Comparison of ENCODE assay signal across 11 cellular contexts in genomic region chr3:58355174-58355573, GRCh38. TPM values are rescaled to one million over a fixed set of nuclear protein-coding genes. Genes with fewer than 3 reads are reported as not detected.
DNase-seq lines count a peak whose midpoint lies in the region; ATAC-seq, FAIRE-seq and TF ChIP-seq lines count a peak whose summit lies in the region.
"Had no signal": no experiment of that assay in that cellular context is flagged by ENCODE, and none has a peak within 500 bp of the region (broad histone marks: within the 10 kb centered on the region; RNA-seq: fewer than 3 reads in every experiment).

No MANE protein-coding gene starts in this region.

- H3K36me3 Mint-ChIP-seq in activated T-helper 1 cell treated with anti-CD3 and anti-CD28 coated beads, Interleukin-12 subunit alpha, Interleukin-12 subunit beta, Interleukin-2, Interleukin-4 antibody, amounts not matched to agents 30 ng/mL and 10 ng/mL and 1 ng/mL, durations not matched to agents 14 hours and 24 hours and 36 hours (ENCODE audit: low read depth), result peaks cover 11% of the 10 kb centered on the region

- TF ChIP-seq POLR2A in GM12891 (IDR thresholded peaks at IDR 0.05; ENCODE audit: low read depth, low read length) (no peak), heart left ventricle (IDR thresholded peaks at IDR 0.05) (no peak)

- no peak overlapping the region for H3K4me3 Mint-ChIP-seq in activated T-helper 1 cell treated with anti-CD3 and anti-CD28 coated beads, Interleukin-12 subunit alpha, Interleukin-12 subunit beta, Interleukin-2, Interleukin-4 antibody, amounts not matched to agents 30 ng/mL and 10 ng/mL and 1 ng/mL, durations not matched to agents 14 hours and 24 hours and 36 hours

- no peak overlapping the region for H3K4me3 ChIP-seq in heart left ventricle
- H3K4me3 ChIP-seq in aorta (ENCODE audit: low read length in 2 of 2), result no peak overlapping the region
- H3K4me3 ChIP-seq: adrenal gland, skin epidermis had no signal

- no peak for TF ChIP-seq CTCF in heart left ventricle (IDR thresholded peaks at IDR 0.05)

- H3K27me3 Mint-ChIP-seq in activated T-helper 1 cell treated with anti-CD3 and anti-CD28 coated beads, Interleukin-12 subunit alpha, Interleukin-12 subunit beta, Interleukin-2, Interleukin-4 antibody, amounts not matched to agents 30 ng/mL and 10 ng/mL and 1 ng/mL, durations not matched to agents 14 hours and 24 hours and 36 hours (ENCODE audit: insufficient read depth), result no peaks in the 10 kb centered on the region

- no peaks in the 10 kb centered on the region for H3K9me3 Mint-ChIP-seq in activated T-helper 1 cell treated with anti-CD3 and anti-CD28 coated beads, Interleukin-12 subunit alpha, Interleukin-12 subunit beta, Interleukin-2, Interleukin-4 antibody, amounts not matched to agents 30 ng/mL and 10 ng/mL and 1 ng/mL, durations not matched to agents 14 hours and 24 hours and 36 hours

- ATAC-seq in GM19468 (IDR thresholded peaks at IDR 0.05; ENCODE audit: extremely low read depth, unreplicated experiment) (peak; percentile 73), HG03354 (IDR thresholded peaks at IDR 0.05; ENCODE audit: poor library complexity, severe bottlenecking, unreplicated experiment) (peak; percentile 54), heart left ventricle (no peak), aorta (ENCODE audit: low FRiP score) (no peak)

- H3K4me1 ChIP-seq in heart left ventricle, result peaks cover 0 to 51% (median 5%) of the 10 kb centered on the region in 12 donors
- no peaks in the 10 kb centered on the region for H3K4me1 ChIP-seq in aorta (ENCODE audit: control insufficient read depth in 1 of 2, insufficient read depth in 2 of 2, low read length in 2 of 2)

- H3K9me3 ChIP-seq in heart left ventricle (no peaks in the 10 kb centered on the region), aorta (ENCODE audit: control insufficient read depth, low read length) (no peaks in the 10 kb centered on the region)
- H3K9me3 ChIP-seq: adrenal gland had no signal

- DNase-seq in GM12891 (ENCODE audit: insufficient read length, low spot score) (no peak), NCI-H2081 (lab: John Stamatoyannopoulos, UW) (no peak), heart left ventricle (no peak), aorta (no peak)
- no peak for DNase-seq in activated T-helper 1 cell treated with anti-CD3 and anti-CD28 coated beads, Interleukin-12 subunit alpha, Interleukin-12 subunit beta, Interleukin-2, Interleukin-4 antibody, amounts not matched to agents 30 ng/mL and 10 ng/mL and 1 ng/mL, durations not matched to agents 14 hours and 24 hours and 36 hours (ENCODE audit: low spot score)
- no peak for DNase-seq in activated T-cell treated with anti-CD3 and anti-CD28 coated beads, Interleukin-2, amount 50 U/mL, for 1 hour
- DNase-seq: adrenal gland, HCEC 1CT had no signal

- H3K36me3 ChIP-seq in heart left ventricle (no peaks in the 10 kb centered on the region), aorta (ENCODE audit: control insufficient read depth in 1 of 2, insufficient read depth in 2 of 2, low read length in 1 of 2) (no peaks in the 10 kb centered on the region)
- H3K36me3 ChIP-seq: adrenal gland had no signal

- no peaks in the 10 kb centered on the region for H3K27me3 ChIP-seq in heart left ventricle
- no peaks in the 10 kb centered on the region for H3K27me3 ChIP-seq in aorta (ENCODE audit: control insufficient read depth in 1 of 2, insufficient read depth in 2 of 2, low read length in 1 of 2)
- H3K27me3 ChIP-seq: adrenal gland had no signal

- intact Hi-C loops in activated T-helper 1 cell treated with anti-CD3 and anti-CD28 coated beads, Interleukin-12 subunit alpha, Interleukin-12 subunit beta, Interleukin-2, Interleukin-4 antibody, amounts not matched to agents 30 ng/mL and 10 ng/mL and 1 ng/mL, durations not matched to agents 14 hours and 24 hours and 36 hours (cut with micrococcal nuclease), result loop anchor here (5.0 kb wide), 1 partner anchor 77 kb away; the partner anchor contains the start of gene PDHB
- intact Hi-C loops in heart left ventricle (cut with DNase I), result no loop called here
- intact Hi-C loops in aorta (cut with DNase I), result no loop called here

- WGBS in heart left ventricle, 4 donors, result 77 to 88% (median 84%) methylated on average over 8 of the region's 8 CpGs
- 92 to 93% methylated on average over 8 of the region's 8 CpGs for WGBS in aorta, 2 donors

- FAIRE-seq in GM12891 (lab: Jason Lieb, UNC), result peak; percentile 90

- H3K27ac Mint-ChIP-seq in activated T-helper 1 cell treated with anti-CD3 and anti-CD28 coated beads, Interleukin-12 subunit alpha, Interleukin-12 subunit beta, Interleukin-2, Interleukin-4 antibody, amounts not matched to agents 30 ng/mL and 10 ng/mL and 1 ng/mL, durations not matched to agents 14 hours and 24 hours and 36 hours, result peak overlapping the region; percentile 96

- no peak overlapping the region for H3K27ac ChIP-seq in heart left ventricle
- no peak overlapping the region for H3K27ac ChIP-seq in aorta (ENCODE audit: low read depth in 1 of 2, low read length in 2 of 2)
- H3K27ac ChIP-seq: adrenal gland had no signal

- peaks cover 75% of the 10 kb centered on the region for H3K4me1 Mint-ChIP-seq in activated T-helper 1 cell treated with anti-CD3 and anti-CD28 coated beads, Interleukin-12 subunit alpha, Interleukin-12 subunit beta, Interleukin-2, Interleukin-4 antibody, amounts not matched to agents 30 ng/mL and 10 ng/mL and 1 ng/mL, durations not matched to agents 14 hours and 24 hours and 36 hours (ENCODE audit: low read depth)

TF ChIP-seq in GM12891, 5 proteins besides CTCF, POLR2A, EP300 and RAD21:
- TF ChIP-seq SPI1 (IDR thresholded peaks at IDR 0.05; ENCODE audit: low read depth, low read length) (peak; percentile 82), POLR2AphosphoS5 (IDR thresholded peaks at IDR 0.05; ENCODE audit: low read depth, low read length) (no peak)

RNA-seq across cellular contexts. Expression of gene PXK, which starts 22.5 kb away (rescaled TPM):
- polyA plus RNA-seq in GM12891 (2012; ENCODE audit: low read depth, missing spikeins), result 9.5 TPM
- total RNA-seq in activated T-helper 1 cell treated with anti-CD3 and anti-CD28 coated beads, Interleukin-12 subunit alpha, Interleukin-12 subunit beta, Interleukin-2, Interleukin-4 antibody, amounts not matched to agents 30 ng/mL and 10 ng/mL and 1 ng/mL, durations not matched to agents 14 hours and 24 hours and 36 hours, result 43.4 and 48.1 TPM in 2 replicates
- total RNA-seq in heart left ventricle, result 10 to 100 TPM in 7 of 9 donors, 1 to 10 TPM in 2; 8.2 to 24.3 (median 13.6) TPM
- 10 to 100 TPM in 1 of 2 donors, 1 to 10 TPM in 1; 3.4 to 12.1 TPM for polyA plus RNA-seq in heart left ventricle
- 10 to 100 TPM; 19.8 to 32.6 TPM for total RNA-seq in aorta
- 10 to 100 TPM in 1 of 2 donors, 1 to 10 TPM in 1; 6.8 to 13.0 TPM for polyA plus RNA-seq in aorta

RNA-seq across cellular contexts. Expression of gene HTD2, which starts 48.9 kb away (rescaled TPM):
- 2.8 TPM for polyA plus RNA-seq in GM12891 (2012; ENCODE audit: low read depth, missing spikeins)
- 11.5 and 13.6 TPM in 2 replicates for total RNA-seq in activated T-helper 1 cell treated with anti-CD3 and anti-CD28 coated beads, Interleukin-12 subunit alpha, Interleukin-12 subunit beta, Interleukin-2, Interleukin-4 antibody, amounts not matched to agents 30 ng/mL and 10 ng/mL and 1 ng/mL, durations not matched to agents 14 hours and 24 hours and 36 hours
- total RNA-seq in heart left ventricle (10 to 100 TPM in 6 of 9 donors, 1 to 10 TPM in 3; 5.7 to 21.6 (median 12.4) TPM), aorta (1 to 10 TPM; 6.5 to 7.8 TPM)
- polyA plus RNA-seq in heart left ventricle (10 to 100 TPM in 1 of 2 donors, 1 to 10 TPM in 1; 2.7 to 19.0 TPM), aorta (10 to 100 TPM in 1 of 2 donors, 1 to 10 TPM in 1; 7.7 to 10.8 TPM)

RNA-seq across cellular contexts. Expression of gene RPP14, which starts 49.1 kb away (rescaled TPM):
- 5.9 TPM for polyA plus RNA-seq in GM12891 (2012; ENCODE audit: low read depth, missing spikeins)
- total RNA-seq in activated T-helper 1 cell treated with anti-CD3 and anti-CD28 coated beads, Interleukin-12 subunit alpha, Interleukin-12 subunit beta, Interleukin-2, Interleukin-4 antibody, amounts not matched to agents 30 ng/mL and 10 ng/mL and 1 ng/mL, durations not matched to agents 14 hours and 24 hours and 36 hours, result 22.7 and 23.4 TPM in 2 replicates
- total RNA-seq in heart left ventricle (10 to 100 TPM in 8 of 9 donors, 1 to 10 TPM in 1; 9.6 to 32.4 (median 24.0) TPM), aorta (10 to 100 TPM; 13.0 to 13.8 TPM)
- polyA plus RNA-seq in heart left ventricle (10 to 100 TPM; 18.6 to 27.9 TPM), aorta (1 to 10 TPM; 5.8 to 7.9 TPM)

Comparison
In these comparisons a context has a peak if more than half of its experiments do, and no peak if none do; other contexts are left out.
1. ATAC-seq: peak in GM19468 (single experiment) and HG03354 (single experiment); none in heart left ventricle (0 of 4) and aorta (single experiment).